Comparison of ENCODE assay signal across 12 cellular contexts in the genomic region with DNA sequence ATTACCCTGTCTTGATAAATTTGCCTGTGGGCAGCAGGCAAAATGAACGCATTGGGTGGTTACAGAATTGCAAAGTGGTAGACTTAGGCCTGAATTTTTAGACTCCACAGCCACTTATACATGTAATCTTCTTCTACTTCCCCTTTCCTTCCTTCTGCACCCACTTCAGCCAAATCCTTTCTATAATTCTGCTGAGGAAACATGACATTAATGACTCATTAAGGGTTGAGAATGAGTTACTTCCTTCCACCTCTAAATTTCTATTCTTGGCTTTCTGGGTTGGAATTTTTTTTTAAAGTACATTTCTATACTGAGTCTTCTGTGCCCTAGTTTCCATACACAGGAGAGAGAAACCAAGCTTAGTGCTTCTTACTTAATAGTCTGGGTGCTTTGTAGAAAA. TPM values are rescaled to one million over a fixed set of nuclear protein-coding genes. Genes with fewer than 3 reads are reported as not detected.
DNase-seq lines count a peak whose midpoint lies in the region; ATAC-seq and TF ChIP-seq lines count a peak whose summit lies in the region.
"Had no signal": no experiment of that assay in that cellular context is flagged by ENCODE, and none has a peak within 500 bp of the region (broad histone marks: within the 10 kb centered on the region; RNA-seq: fewer than 3 reads in every experiment).

No MANE protein-coding gene starts in this region.

- H3K4me1 Mint-ChIP-seq in HFFc6 (ENCODE audit: low read depth), result peaks cover 42% of the 10 kb centered on the region
- peaks cover 16% of the 10 kb centered on the region for H3K4me1 Mint-ChIP-seq in stimulated activated effector memory CD8-positive, alpha-beta T cell treated with anti-CD3 and anti-CD28 coated beads, Interleukin-12 subunit alpha, Interleukin-12 subunit beta, amount 100 ng/mL, for 72 hours

- H3K27ac Mint-ChIP-seq in HFFc6, result peak overlapping the region; percentile 65
- H3K27ac Mint-ChIP-seq in stimulated activated effector memory CD8-positive, alpha-beta T cell treated with anti-CD3 and anti-CD28 coated beads, Interleukin-12 subunit alpha, Interleukin-12 subunit beta, amount 100 ng/mL, for 72 hours, result no peak overlapping the region

- DNase-seq in HFFc6 (no peak), NOMO-1 treated with dmso at 0.1 percent for 144 hours (lab: John Stamatoyannopoulos, UW; ENCODE audit: unreplicated experiment) (peak; percentile 96), choroid plexus epithelial cell (ENCODE audit: low read depth) (peak; percentile 21), ascending aorta (ENCODE audit: low spot score in 2 of 2) (no peak), HUDEP-2 (lab: John Stamatoyannopoulos, UW; ENCODE audit: unreplicated experiment in 76 of 76) (no peak)
- no peak for DNase-seq in stimulated activated effector memory CD8-positive, alpha-beta T cell treated with anti-CD3 and anti-CD28 coated beads, Interleukin-12 subunit alpha, Interleukin-12 subunit beta, amount 100 ng/mL, for 72 hours (ENCODE audit: low spot score in 2 of 2)
- no peak for DNase-seq in activated effector memory CD4-positive, alpha-beta T cell treated with Interleukin-2 at 50 U/mL for 16 hours
- DNase-seq: heart right ventricle; MG63; NCI-H774; ovary; stimulated activated naive CD4-positive, alpha-beta T cell had no signal

- H3K36me3 Mint-ChIP-seq in HFFc6 (ENCODE audit: low read depth), result peaks cover 37% of the 10 kb centered on the region
- H3K36me3 Mint-ChIP-seq in stimulated activated effector memory CD8-positive, alpha-beta T cell treated with anti-CD3 and anti-CD28 coated beads, Interleukin-12 subunit alpha, Interleukin-12 subunit beta, amount 100 ng/mL, for 72 hours, result no peaks in the 10 kb centered on the region

- peak; percentile 36 for ATAC-seq in stimulated activated effector memory CD8-positive, alpha-beta T cell treated with anti-CD3 and anti-CD28 coated beads, Interleukin-12 subunit alpha, Interleukin-12 subunit beta, amount 100 ng/mL, for 72 hours

- H3K4me3 ChIP-seq in choroid plexus epithelial cell (ENCODE audit: low read depth, low read length), result no peak overlapping the region
- H3K4me3 ChIP-seq in ascending aorta, result no peak overlapping the region
- H3K4me3 ChIP-seq: heart right ventricle, MG63, ovary had no signal

- H3K9me3 Mint-ChIP-seq in HFFc6, result peaks cover 19% of the 10 kb centered on the region
- H3K9me3 Mint-ChIP-seq in stimulated activated effector memory CD8-positive, alpha-beta T cell treated with anti-CD3 and anti-CD28 coated beads, Interleukin-12 subunit alpha, Interleukin-12 subunit beta, amount 100 ng/mL, for 72 hours, result peaks cover 12% of the 10 kb centered on the region

- H3K27me3 ChIP-seq in ascending aorta, result no peaks in the 10 kb centered on the region
- H3K27me3 ChIP-seq: heart right ventricle, MG63, ovary had no signal

- no peak overlapping the region for H3K27ac ChIP-seq in ascending aorta
- H3K27ac ChIP-seq: heart right ventricle, ovary had no signal

- intact Hi-C loops in ascending aorta (cut with DNase I), result no loop called here

- H3K9me3 ChIP-seq in ascending aorta, result peaks cover 18 to 27% of the 10 kb centered on the region in 2 donors
- H3K9me3 ChIP-seq: MG63 had no signal

- no peak for TF ChIP-seq CTCF in HFFc6 (IDR thresholded peaks at IDR 0.05)
- no peak for TF ChIP-seq CTCF in choroid plexus epithelial cell (conservative IDR thresholded peaks at IDR 0.05; ENCODE audit: low read depth, low read length)
- no peak for TF ChIP-seq CTCF in ascending aorta (IDR thresholded peaks at IDR 0.05)

- no peaks in the 10 kb centered on the region for H3K27me3 Mint-ChIP-seq in HFFc6 (ENCODE audit: insufficient read depth)

- H3K36me3 ChIP-seq in ascending aorta, result no peaks in the 10 kb centered on the region
- H3K36me3 ChIP-seq: MG63, ovary had no signal

- H3K4me1 ChIP-seq in ascending aorta, result no peaks in the 10 kb centered on the region

- H3K4me3 Mint-ChIP-seq in HFFc6, result no peak overlapping the region; the same call in 1 of the 2 replicates
- H3K4me3 Mint-ChIP-seq in stimulated activated effector memory CD8-positive, alpha-beta T cell treated with anti-CD3 and anti-CD28 coated beads, Interleukin-12 subunit alpha, Interleukin-12 subunit beta, amount 100 ng/mL, for 72 hours, result no peak overlapping the region

RNA-seq across cellular contexts. Expression of a gene that starts 10.1 kb away (rescaled TPM):
- total RNA-seq in HFFc6 (2021; fragmentation: NEBNext Ultra II Directional; extraction: Animal tissue kit (Norgen Biotek cat#: 25700)), result 10 to 100 TPM; 55.5 to 64.7 (median 62.9) TPM
- total RNA-seq in ascending aorta, result 17.9 TPM

Comparison
In these comparisons a context has a peak if more than half of its experiments do, and no peak if none do; other contexts are left out.
1. DNase-seq: peak in NOMO-1 treated with dmso at 0.1 percent for 144 hours (single experiment) and choroid plexus epithelial cell (single experiment); none in HFFc6 (single experiment), stimulated activated effector memory CD8-positive, alpha-beta T cell treated with anti-CD3 and anti-CD28 coated beads, Interleukin-12 subunit alpha, Interleukin-12 subunit beta, amount 100 ng/mL, for 72 hours (0 of 2), ascending aorta (0 of 2), HUDEP-2 (0 of 76) and activated effector memory CD4-positive, alpha-beta T cell treated with Interleukin-2 at 50 U/mL for 16 hours (single experiment).